ENCODE assay signal across 9 cellular contexts in the genomic region with DNA sequence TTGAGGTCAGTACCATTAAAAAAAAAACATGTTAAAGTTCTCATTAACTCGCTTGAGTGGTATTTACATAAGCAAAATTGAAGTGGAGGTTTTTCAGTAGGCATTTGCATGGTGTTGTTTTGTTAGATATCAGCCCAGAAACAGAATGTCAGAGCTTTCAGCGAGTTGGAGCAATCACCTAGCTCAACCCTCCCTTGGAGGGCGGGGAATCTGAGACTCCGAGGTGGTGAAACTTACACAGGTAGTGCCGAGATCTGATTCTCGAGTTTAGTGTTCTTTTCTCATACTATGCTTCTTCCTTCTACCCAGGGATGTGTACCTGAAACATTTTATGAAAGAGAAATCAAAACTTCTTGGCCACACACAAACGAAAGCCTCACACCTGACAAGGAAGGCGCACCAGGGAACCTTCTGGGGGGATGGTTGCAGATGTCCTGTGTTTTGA. TPM values are rescaled to one million over a fixed set of nuclear protein-coding genes. Genes with fewer than 3 reads are reported as not detected.
DNase-seq lines count a peak whose midpoint lies in the region; ATAC-seq and TF ChIP-seq lines count a peak whose summit lies in the region.
"Had no signal": no experiment of that assay in that cellular context is flagged by ENCODE, and none has a peak within 500 bp of the region (broad histone marks: within the 10 kb centered on the region; RNA-seq: fewer than 3 reads in every experiment).

No MANE protein-coding gene starts in this region.

- H3K4me1 ChIP-seq in OCI-LY1 (ENCODE audit: insufficient read depth, low read length, severe bottlenecking), result peaks cover 97% of the 10 kb centered on the region
- H3K4me1 ChIP-seq in mucosa of rectum (ENCODE audit: control insufficient read depth in 2 of 2, insufficient read depth in 2 of 2, low read length in 2 of 2), result peaks cover 20 to 31% of the 10 kb centered on the region in 2 donors
- H3K4me1 ChIP-seq in ascending aorta, result peaks cover 0 to 25% of the 10 kb centered on the region in 2 donors

- no peak for TF ChIP-seq CTCF in GM12865 (IDR thresholded peaks at IDR 0.05; ENCODE audit: insufficient read depth, low read depth, low read length, missing control alignments)
- TF ChIP-seq CTCF in OCI-LY1 (IDR thresholded peaks at IDR 0.05; ENCODE audit: low read length), result no peak
- no peak for TF ChIP-seq CTCF in ascending aorta (IDR thresholded peaks at IDR 0.05)

- DNase-seq in GM12865 (ENCODE audit: low read depth) (peak; percentile 91), ascending aorta (ENCODE audit: low spot score in 2 of 2) (no peak), AG20443 (ENCODE audit: low spot score) (no peak), RKO (ENCODE audit: low spot score) (no peak)

- H3K79me2 ChIP-seq in OCI-LY1 (ENCODE audit: insufficient read depth, low read length), result peaks cover 26% of the 10 kb centered on the region

- peak overlapping the region; percentile 87 for H3K4me2 ChIP-seq in OCI-LY1 (ENCODE audit: low read length)

- no peak overlapping the region for H2AFZ ChIP-seq in OCI-LY1 (ENCODE audit: low read length)

- peak overlapping the region; percentile 95 for H3K27ac ChIP-seq in OCI-LY1 (ENCODE audit: low read depth, low read length, poor library complexity, severe bottlenecking)
- peak overlapping the region; percentile 40 to 83 for H3K27ac ChIP-seq in mucosa of rectum (ENCODE audit: low read depth in 2 of 2, low read length in 2 of 2)
- no peak overlapping the region for H3K27ac ChIP-seq in ascending aorta

- ATAC-seq in GM21423 (IDR thresholded peaks at IDR 0.05; ENCODE audit: unreplicated experiment) (peak; percentile 62), HG03469 (IDR thresholded peaks at IDR 0.05; ENCODE audit: unreplicated experiment) (no peak)

- peaks cover 65% of the 10 kb centered on the region for H3K36me3 ChIP-seq in OCI-LY1 (ENCODE audit: insufficient read depth, low read length)
- peaks cover 8 to 25% of the 10 kb centered on the region in 2 donors for H3K36me3 ChIP-seq in mucosa of rectum (ENCODE audit: control insufficient read depth in 2 of 2, insufficient read depth in 2 of 2, low read length in 2 of 2)
- peaks cover 18 to 33% of the 10 kb centered on the region in 2 donors for H3K36me3 ChIP-seq in ascending aorta
- H3K36me3 ChIP-seq: breast epithelium had no signal

- H3K9me3 ChIP-seq in OCI-LY1 (ENCODE audit: low read length) (no peaks in the 10 kb centered on the region), mucosa of rectum (ENCODE audit: control insufficient read depth in 2 of 2, low read length in 2 of 2) (no peaks in the 10 kb centered on the region), ascending aorta (no peaks in the 10 kb centered on the region)
- H3K9me3 ChIP-seq: breast epithelium had no signal

- no peaks in the 10 kb centered on the region for H3K27me3 ChIP-seq in OCI-LY1 (ENCODE audit: insufficient read depth, low read length)
- H3K27me3 ChIP-seq in mucosa of rectum (ENCODE audit: control insufficient read depth in 2 of 2, insufficient read depth in 2 of 2, low read length in 2 of 2), result no peaks in the 10 kb centered on the region
- no peaks in the 10 kb centered on the region for H3K27me3 ChIP-seq in ascending aorta
- H3K27me3 ChIP-seq: breast epithelium had no signal

- H3F3A ChIP-seq in OCI-LY1 (ENCODE audit: insufficient read depth, low read length), result peaks cover 16% of the 10 kb centered on the region

- H3K4me3 ChIP-seq in GM12865 (ENCODE audit: low read depth, low read length) (no peak overlapping the region), OCI-LY1 (ENCODE audit: low read depth, low read length, poor library complexity, severe bottlenecking) (peak overlapping the region; percentile 45), mucosa of rectum (ENCODE audit: low read length in 2 of 2) (peak overlapping the region; percentile 0 to 28), ascending aorta (no peak overlapping the region)

- intact Hi-C loops in ascending aorta (cut with DNase I), result loop anchor here (10.0 kb wide), 1 partner anchor 1027 kb away; no protein-coding TSS in a partner anchor

- H4K20me1 ChIP-seq in OCI-LY1 (ENCODE audit: insufficient read depth, low read length), result no peaks in the 10 kb centered on the region

- H3K9ac ChIP-seq in OCI-LY1 (ENCODE audit: low read length) (peak overlapping the region; percentile 47; the same call in 1 of the 2 replicates), mucosa of rectum (ENCODE audit: low read depth in 1 of 2, low read length in 2 of 2) (peak overlapping the region in 1 of 2 donors; percentile 8)

- H3K9me2 ChIP-seq in OCI-LY1 (ENCODE audit: low read depth, low read length), result no peaks in the 10 kb centered on the region

RNA-seq across cellular contexts. Expression of gene SEC14L1, which starts 6.6 kb away (rescaled TPM):
- 176 TPM for total RNA-seq in ascending aorta

Comparison
In these comparisons a context has a peak if more than half of its experiments do, and no peak if none do; other contexts are left out.
1. H3K4me3 ChIP-seq: peak in OCI-LY1 (single experiment) and mucosa of rectum (2 of 2); none in GM12865 (single experiment) and ascending aorta (0 of 2).
2. H3K27ac ChIP-seq: peak in OCI-LY1 (single experiment) and mucosa of rectum (2 of 2); none in ascending aorta (0 of 2).